In genomic region chr22:25462474-25463346, GRCh38 we compare ENCODE assay signal across 8 cellular contexts.
A peak's percentile ranks its signal among the peaks of the same experiment; 100 is the strongest.
DNase-seq lines count a peak whose midpoint lies in the region; ATAC-seq and TF ChIP-seq lines count a peak whose summit lies in the region.
"Not testable (repeated sequence)": the region's sequence is repeated elsewhere in the genome, so short reads cannot be mapped to it uniquely, and the experiment has no call there.

No MANE protein-coding gene starts in this region.

- not testable (repeated sequence) for H3K9me3 ChIP-seq in T-helper 17 cell (ENCODE audit: control insufficient read depth, low read length, poor library complexity, severe bottlenecking); gastroesophageal sphincter; neuronal stem cell (replicated peaks in 1 of 2; ENCODE audit: control insufficient read depth in 2 of 2, insufficient read depth in 1 of 2, low read depth in 1 of 2, low read length in 2 of 2)

- not testable (repeated sequence) for H3K4me2 ChIP-seq in neuronal stem cell (ENCODE audit: insufficient read depth, low read length, poor library complexity, severe bottlenecking)

- WGBS in gastroesophageal sphincter (ENCODE audit: low coverage in 1 of 2), 2 donors = 23 to 57% methylated on average over 1 to 4 of the region's 15 CpGs
- WGBS in neuronal stem cell (ENCODE audit: extremely low coverage in 2 of 2, insufficient read length in 2 of 2, insufficient replicate concordance in 1 of 2), 2 donors = no CpG with 5 or more reads among the region's 15 CpGs

- not testable (repeated sequence) for H3K79me1 ChIP-seq in neuronal stem cell (ENCODE audit: low read depth, low read length)

- H3K4me1 ChIP-seq in gastroesophageal sphincter; neuronal stem cell (ENCODE audit: control insufficient read depth in 2 of 2, insufficient read depth in 1 of 2, low read depth in 1 of 2, low read length in 2 of 2): not testable (repeated sequence)

- H3K9me3 Mint-ChIP-seq in HFFc6; activated naive CD4-positive, alpha-beta T cell treated with anti-CD3 and anti-CD28 coated beads, Interleukin-2, amount 50 U/mL, for 24 hours; stimulated activated memory B cell treated with anti-CD40 and anti-IgM and Interleukin-4, amounts not matched to agents 10 μg/mL and 1 μg/mL and 100 μg/mL, for 72 hours: not testable (repeated sequence)

- not testable (repeated sequence) for H3K4ac ChIP-seq in neuronal stem cell (ENCODE audit: low read length)

- not testable (repeated sequence) for H3K4me3 ChIP-seq in gastroesophageal sphincter; neuronal stem cell (ENCODE audit: low read length in 2 of 2)

- not testable (repeated sequence) for H3K27me3 ChIP-seq in gastroesophageal sphincter; neuronal stem cell (ENCODE audit: control insufficient read depth in 3 of 3, insufficient read depth in 3 of 3, low read depth in 1 of 3, low read length in 3 of 3)

- not testable (repeated sequence) for H2BK15ac ChIP-seq in neuronal stem cell (ENCODE audit: low read length)

- ATAC-seq in T-helper 17 cell (peak; percentile 96), gastroesophageal sphincter (peak; percentile 90)
- ATAC-seq in stimulated activated memory B cell treated with anti-CD40 and anti-IgM and Interleukin-4, amounts not matched to agents 10 μg/mL and 1 μg/mL and 100 μg/mL, for 72 hours = peak; percentile 94

- H3K27ac Mint-ChIP-seq in HFFc6 = peak overlapping the region; percentile 8; the same call in 1 of the 2 replicates
- H3K27ac Mint-ChIP-seq in T-helper 17 cell = not testable (repeated sequence)
- peak overlapping the region; percentile 27 for H3K27ac Mint-ChIP-seq in activated naive CD4-positive, alpha-beta T cell treated with anti-CD3 and anti-CD28 coated beads, Interleukin-2, amount 50 U/mL, for 24 hours
- peak overlapping the region; percentile 45 for H3K27ac Mint-ChIP-seq in stimulated activated memory B cell treated with anti-CD40 and anti-IgM and Interleukin-4, amounts not matched to agents 10 μg/mL and 1 μg/mL and 100 μg/mL, for 72 hours

- TF ChIP-seq CTCF in HFFc6 (IDR thresholded peaks at IDR 0.05) = peak; percentile 95
- peak; percentile 91 to 99 (median 96) for TF ChIP-seq CTCF in gastroesophageal sphincter (IDR thresholded peaks at IDR 0.05)

- TF ChIP-seq EP300 in gastroesophageal sphincter (IDR thresholded peaks at IDR 0.05) = not testable (repeated sequence)

- DNase-seq in DMS53 treated with DMSO at 0.1 percent for 48 hours (lab: John Stamatoyannopoulos, UW; ENCODE audit: unreplicated experiment) = peak; percentile 3
- DNase-seq in HFFc6 = peak; percentile 28
- peak; percentile 53 for DNase-seq in NCI-H2029 treated with DMSO at 0.1 percent for 48 hours (lab: John Stamatoyannopoulos, UW)
- DNase-seq in T-helper 17 cell = peak; percentile 40 to 69 (median 44)
- peak; percentile 84 for DNase-seq in neuronal stem cell (ENCODE audit: low spot score)

- H2AFZ ChIP-seq in neuronal stem cell (ENCODE audit: low read length) = not testable (repeated sequence)

- not testable (repeated sequence) for H3K27me3 Mint-ChIP-seq in HFFc6 (ENCODE audit: insufficient read depth); T-helper 17 cell; activated naive CD4-positive, alpha-beta T cell treated with anti-CD3 and anti-CD28 coated beads, Interleukin-2, amount 50 U/mL, for 24 hours; stimulated activated memory B cell treated with anti-CD40 and anti-IgM and Interleukin-4, amounts not matched to agents 10 μg/mL and 1 μg/mL and 100 μg/mL, for 72 hours

- not testable (repeated sequence) for H3K18ac ChIP-seq in neuronal stem cell (ENCODE audit: low read length)

- not testable (repeated sequence) for H3K4me1 Mint-ChIP-seq in HFFc6 (ENCODE audit: low read depth); T-helper 17 cell; activated naive CD4-positive, alpha-beta T cell treated with anti-CD3 and anti-CD28 coated beads, Interleukin-2, amount 50 U/mL, for 24 hours
- peaks cover 12% of the 10 kb centered on the region for H3K4me1 Mint-ChIP-seq in stimulated activated memory B cell treated with anti-CD40 and anti-IgM and Interleukin-4, amounts not matched to agents 10 μg/mL and 1 μg/mL and 100 μg/mL, for 72 hours

- not testable (repeated sequence) for H3K9ac ChIP-seq in neuronal stem cell (ENCODE audit: low read depth, low read length, poor library complexity)

- H3K36me3 Mint-ChIP-seq in HFFc6 (ENCODE audit: low read depth) = peaks cover 17% of the 10 kb centered on the region
- peaks cover 11% of the 10 kb centered on the region for H3K36me3 Mint-ChIP-seq in T-helper 17 cell (ENCODE audit: low read depth)
- H3K36me3 Mint-ChIP-seq in activated naive CD4-positive, alpha-beta T cell treated with anti-CD3 and anti-CD28 coated beads, Interleukin-2, amount 50 U/mL, for 24 hours = peaks cover 13% of the 10 kb centered on the region
- H3K36me3 Mint-ChIP-seq in stimulated activated memory B cell treated with anti-CD40 and anti-IgM and Interleukin-4, amounts not matched to agents 10 μg/mL and 1 μg/mL and 100 μg/mL, for 72 hours = peaks cover 52% of the 10 kb centered on the region

- H3K27ac ChIP-seq in gastroesophageal sphincter; neuronal stem cell (replicated peaks; ENCODE audit: low read length): not testable (repeated sequence)

- H4K8ac ChIP-seq in neuronal stem cell (ENCODE audit: low read depth, low read length) = not testable (repeated sequence)

- H3K14ac ChIP-seq in neuronal stem cell (ENCODE audit: low read length) = not testable (repeated sequence)

- H2BK5ac ChIP-seq in neuronal stem cell (ENCODE audit: low read length) = not testable (repeated sequence)

- H4K91ac ChIP-seq in neuronal stem cell (ENCODE audit: low read depth, low read length, poor library complexity) = not testable (repeated sequence)

- H2AK5ac ChIP-seq in neuronal stem cell (ENCODE audit: low read depth, low read length) = not testable (repeated sequence)

- H2BK120ac ChIP-seq in neuronal stem cell (ENCODE audit: low read depth, low read length) = not testable (repeated sequence)

- TF ChIP-seq POLR2A in gastroesophageal sphincter (IDR thresholded peaks at IDR 0.05) = not testable (repeated sequence)

- not testable (repeated sequence) for H2BK12ac ChIP-seq in neuronal stem cell (ENCODE audit: low read length)

- H3K36me3 ChIP-seq in gastroesophageal sphincter (peaks cover 0 to 52% of the 10 kb centered on the region in 2 donors), neuronal stem cell (replicated peaks in 1 of 2; ENCODE audit: control insufficient read depth in 2 of 2, insufficient read depth in 2 of 2, low read length in 2 of 2) (peaks cover 20 to 39% of the 10 kb centered on the region in 2 donors)

- H3K23ac ChIP-seq in neuronal stem cell (ENCODE audit: low read depth, low read length, poor library complexity) = not testable (repeated sequence)

- not testable (repeated sequence) for H3K4me3 Mint-ChIP-seq in HFFc6; T-helper 17 cell; activated naive CD4-positive, alpha-beta T cell treated with anti-CD3 and anti-CD28 coated beads, Interleukin-2, amount 50 U/mL, for 24 hours; stimulated activated memory B cell treated with anti-CD40 and anti-IgM and Interleukin-4, amounts not matched to agents 10 μg/mL and 1 μg/mL and 100 μg/mL, for 72 hours

Comparison
In these comparisons a context has a peak if more than half of its experiments do, and no peak if none do; other contexts are left out.
1. DNase-seq: peak in every context shown above with its lines; median percentile 84 in neuronal stem cell; 53 in NCI-H2029 treated with DMSO at 0.1 percent for 48 hours; 44 in T-helper 17 cell; 28 in HFFc6; 3 in DMS53 treated with DMSO at 0.1 percent for 48 hours.